Comparison of ENCODE assay signal across 8 cellular contexts in genomic region chr14:74945852-74946658, GRCh38. TPM values are rescaled to one million over a fixed set of nuclear protein-coding genes. Genes with fewer than 3 reads are reported as not detected.
DNase-seq lines count a peak whose midpoint lies in the region; FAIRE-seq and TF ChIP-seq lines count a peak whose summit lies in the region.

No MANE protein-coding gene starts in this region.

- H3K9me3 ChIP-seq in Karpas-422 (ENCODE audit: low read length) (no peaks in the 10 kb centered on the region), SJCRH30 (replicated peaks) (no peaks in the 10 kb centered on the region), ovary (no peaks in the 10 kb centered on the region), transverse colon (no peaks in the 10 kb centered on the region)

- TF ChIP-seq CTCF in GM12865 (IDR thresholded peaks at IDR 0.05; ENCODE audit: insufficient read depth, low read depth, low read length, missing control alignments) (peak; percentile 98), ovary (IDR thresholded peaks at IDR 0.05) (peak; percentile 65 to 88 (median 71)), transverse colon (IDR thresholded peaks at IDR 0.05) (peak; percentile 89 to 94 (median 91))

- FAIRE-seq in frontal cortex (lab: Jason Lieb, UNC): no peak

- in situ Hi-C loops in transverse colon (cut with MboI; ENCODE audit: low pct_ligation_motif_present in 1 of 4, low pct_unique_long_range_greater_than_20kb in 1 of 4, low sequenced_read_pairs in 3 of 4): loop anchor here in 3 of 4 donors (10.0 to 25.0 kb wide), 3 partner anchors 129 to 141 kb away; no protein-coding TSS in a partner anchor

- no peaks in the 10 kb centered on the region for H4K20me1 ChIP-seq in Karpas-422 (ENCODE audit: insufficient read depth, low read depth, low read length)

- 36 to 38% (median 37%) methylated on average over 17 of the region's 17 CpGs for WGBS in ovary, 3 donors
- WGBS in transverse colon (ENCODE audit: low coverage in 1 of 2), 2 donors: 47 to 50% methylated on average over 2 to 17 of the region's 17 CpGs

- H3K4me1 ChIP-seq in Karpas-422 (ENCODE audit: low read length) (peaks cover 57% of the 10 kb centered on the region), SJCRH30 (peaks cover 21% of the 10 kb centered on the region), ovary (ENCODE audit: insufficient read depth) (peaks cover 3% of the 10 kb centered on the region), transverse colon (peaks cover 6 to 30% (median 22%) of the 10 kb centered on the region in 4 donors)

- H3K27ac ChIP-seq in Karpas-422 (ENCODE audit: low read length): peak overlapping the region; percentile 75
- H3K27ac ChIP-seq in SJCRH30: no peak overlapping the region
- no peak overlapping the region for H3K27ac ChIP-seq in ovary
- peak overlapping the region in 2 of 4 donors; percentile 3 to 24 for H3K27ac ChIP-seq in transverse colon

- H2AFZ ChIP-seq in Karpas-422 (ENCODE audit: low read length): peak overlapping the region; percentile 52

- H3K9me2 ChIP-seq in Karpas-422 (replicated peaks; ENCODE audit: insufficient read depth, low read length): no peaks in the 10 kb centered on the region

- TF ChIP-seq POLR2A in ovary (IDR thresholded peaks at IDR 0.05) (no peak), transverse colon (IDR thresholded peaks at IDR 0.05) (no peak)

- H3K4me3 ChIP-seq in GM12865 (ENCODE audit: low read depth, low read length) (no peak overlapping the region), Karpas-422 (ENCODE audit: low read length) (peak overlapping the region; percentile 63), SJCRH30 (no peak overlapping the region), ovary (no peak overlapping the region), transverse colon (no peak overlapping the region)

- peak; percentile 81 for DNase-seq in GM12865 (ENCODE audit: low read depth)
- peak; percentile 97 for DNase-seq in Karpas-422
- DNase-seq in SJCRH30: peak; percentile 70 to 81
- DNase-seq in activated effector memory CD4-positive, alpha-beta T cell treated with anti-CD3 and anti-CD28 coated beads, Interleukin-2, amount 50 U/mL, for 16 hours: peak; percentile 88
- peak; percentile 76 to 92 for DNase-seq in frontal cortex (ENCODE audit: low spot score in 2 of 2)
- peak; percentile 68 to 82 (median 81) for DNase-seq in ovary
- DNase-seq in transverse colon: peak; percentile 82
- DNase-seq in NCI-H2029 treated with DMSO at 0.1 percent for 48 hours (lab: John Stamatoyannopoulos, UW): no peak

- intact Hi-C loops in ovary (cut with DNase I): loop anchor here (5.0 to 10.0 kb wide), 4 partner anchors 139 to 359 kb away; no protein-coding TSS in a partner anchor
- intact Hi-C loops in transverse colon (cut with DNase I; ENCODE audit: low total_unique reads): loop anchor here (5.0 kb wide), 1 partner anchor 141 kb away; no protein-coding TSS in a partner anchor

- no peak for TF ChIP-seq EP300 in ovary (IDR thresholded peaks at IDR 0.05)
- TF ChIP-seq EP300 in transverse colon (IDR thresholded peaks at IDR 0.05; ENCODE audit: low read depth): no peak

- H3K27me3 ChIP-seq in Karpas-422 (ENCODE audit: low read length): no peaks in the 10 kb centered on the region
- H3K27me3 ChIP-seq in SJCRH30: no peaks in the 10 kb centered on the region
- no peaks in the 10 kb centered on the region for H3K27me3 ChIP-seq in ovary
- no peaks in the 10 kb centered on the region for H3K27me3 ChIP-seq in transverse colon

- H3K9ac ChIP-seq in Karpas-422 (ENCODE audit: low read length): peak overlapping the region; percentile 72

- H3K79me2 ChIP-seq in Karpas-422 (ENCODE audit: low read length): no peaks in the 10 kb centered on the region

- H3K4me2 ChIP-seq in Karpas-422 (ENCODE audit: low read depth, low read length, poor library complexity, severe bottlenecking): peak overlapping the region; percentile 70

- H3K36me3 ChIP-seq in Karpas-422 (ENCODE audit: insufficient read depth, low read length) (no peaks in the 10 kb centered on the region), SJCRH30 (peaks cover 91% of the 10 kb centered on the region), ovary (no peaks in the 10 kb centered on the region), transverse colon (no peaks in the 10 kb centered on the region)

RNA-seq across cellular contexts. Expression of gene PGF, which starts 9.3 kb away (rescaled TPM):
- total RNA-seq in Karpas-422 (2014; rRNA removed; shearing (Covaris generic); ENCODE audit: low replicate concordance): 3.5 and 8.3 TPM in 2 replicates
- total RNA-seq in SJCRH30 (2014; rRNA removed; shearing (Covaris generic)): 115 and 120 TPM in 2 replicates
- 2.9 TPM for total RNA-seq in frontal cortex
- 10 to 100 TPM in 1 of 7 donors, 1 to 10 TPM in 5, not detected in 1; 1.8 to 14.0 (median 3.1) TPM for total RNA-seq in ovary
- polyA plus RNA-seq in ovary: 1 to 10 TPM; 4.5 to 5.7 TPM
- total RNA-seq in transverse colon: 10 to 100 TPM in 2 of 4 donors, 1 to 10 TPM in 1, not detected in 1; 9.7 to 10.5 (median 10.1) TPM

RNA-seq across cellular contexts. Expression of gene RPS6KL1, which starts 23.0 kb away (rescaled TPM):
- total RNA-seq in Karpas-422 (2014; rRNA removed; shearing (Covaris generic); ENCODE audit: low replicate concordance): 34.3 and 60.2 TPM in 2 replicates
- total RNA-seq in SJCRH30 (2014; rRNA removed; shearing (Covaris generic)): 1.8 TPM in 2 replicates
- total RNA-seq in frontal cortex (23.6 TPM), ovary (1 to 10 TPM in 5 of 7 donors, under 1 TPM in 2; 0.24 to 3.0 (median 1.8) TPM), transverse colon (10 to 100 TPM in 1 of 4 donors, 1 to 10 TPM in 2, not detected in 1; 6.4 to 54.1 (median 9.3) TPM)
- 1 to 10 TPM in 1 of 2 donors, under 1 TPM in 1; 0.67 to 1.7 TPM for polyA plus RNA-seq in ovary

RNA-seq across cellular contexts. Expression of gene EIF2B2, which starts 56.7 kb away (rescaled TPM):
- 86.5 and 106 TPM in 2 replicates for total RNA-seq in Karpas-422 (2014; rRNA removed; shearing (Covaris generic); ENCODE audit: low replicate concordance)
- total RNA-seq in SJCRH30 (2014; rRNA removed; shearing (Covaris generic)): 56.8 and 64.7 TPM in 2 replicates
- total RNA-seq in frontal cortex (26.5 TPM), ovary (10 to 100 TPM in 6 of 7 donors, 1 to 10 TPM in 1; 8.8 to 33.3 (median 29.6) TPM), transverse colon (10 to 100 TPM; 42.9 to 55.4 (median 51.1) TPM)
- polyA plus RNA-seq in ovary: 10 to 100 TPM; 30.6 to 59.9 TPM
